In genomic region chr2:218051908-218052307, GRCh38 we compare ENCODE assay signal across 23 cellular contexts. TPM values are rescaled to one million over a fixed set of nuclear protein-coding genes. Genes with fewer than 3 reads are reported as not detected.
DNase-seq lines count a peak whose midpoint lies in the region; ATAC-seq, FAIRE-seq and TF ChIP-seq lines count a peak whose summit lies in the region.
"Had no signal": no experiment of that assay in that cellular context is flagged by ENCODE, and none has a peak within 500 bp of the region (broad histone marks: within the 10 kb centered on the region; RNA-seq: fewer than 3 reads in every experiment).

No MANE protein-coding gene starts in this region.

- no peaks in the 10 kb centered on the region for H3K9me2 ChIP-seq in GM23338 (ENCODE audit: insufficient read depth)

- 13% methylated on average over 3 of the region's 3 CpGs for WGBS in HepG2 (ENCODE audit: low lambda C conversion rate)
- 78% methylated on average over 3 of the region's 3 CpGs for WGBS in right lobe of liver (ENCODE audit: insufficient coverage, low coverage, low lambda C conversion rate, missing lambda C conversion rate)

- no peak overlapping the region for H3K27ac Mint-ChIP-seq in GM23338
- peak overlapping the region; percentile 2 for H3K27ac Mint-ChIP-seq in dendritic cell treated with granulocyte-macrophage colony-stimulating factor and Interleukin-4, amounts not matched to agents 40 ng/mL and 50 ng/mL, for 4 days
- H3K27ac Mint-ChIP-seq in activated CD4-positive, alpha-beta T cell treated with anti-CD3 and anti-CD28 coated beads for 36 hours = no peak overlapping the region
- H3K27ac Mint-ChIP-seq: CD4-positive, alpha-beta memory T cell had no signal

- no peaks in the 10 kb centered on the region for H3F3A ChIP-seq in GM23338 (replicated peaks; ENCODE audit: low read depth)

- in situ Hi-C loops in HepG2 (cut with HindIII; ENCODE audit: extremely low pct_ligation_motif_present, low pct_unique_long_range_greater_than_20kb) = no loop called here

- no peak for FAIRE-seq in HepG2 (lab: Jason Lieb, UNC)
- FAIRE-seq: A549, GM12891 had no signal

- H3K9ac ChIP-seq in HepG2 (ENCODE audit: insufficient read depth, low read depth, low read length) = no peak overlapping the region

- no peaks in the 10 kb centered on the region for H3K36me3 Mint-ChIP-seq in GM23338 (ENCODE audit: low read depth)
- H3K36me3 Mint-ChIP-seq in dendritic cell treated with granulocyte-macrophage colony-stimulating factor and Interleukin-4, amounts not matched to agents 40 ng/mL and 50 ng/mL, for 4 days (ENCODE audit: low read depth) = peaks cover 9% of the 10 kb centered on the region
- H3K36me3 Mint-ChIP-seq in activated CD4-positive, alpha-beta T cell treated with anti-CD3 and anti-CD28 coated beads for 36 hours (ENCODE audit: low read depth) = peaks cover 2% of the 10 kb centered on the region

- H4K20me1 ChIP-seq in HepG2 (ENCODE audit: insufficient read depth, low read length) (no peaks in the 10 kb centered on the region), GM23338 (replicated peaks; ENCODE audit: insufficient read depth) (no peaks in the 10 kb centered on the region)

- ATAC-seq in HepG2 (no peak), right lobe of liver (no peak), GM23338 (no peak), GM21526 (IDR thresholded peaks at IDR 0.05; ENCODE audit: low FRiP score, unreplicated experiment) (no peak)
- no peak for ATAC-seq in activated CD4-positive, alpha-beta T cell treated with anti-CD3 and anti-CD28 coated beads for 36 hours
- ATAC-seq: A549 had no signal

- no TSS peak for BruUV-seq in HepG2 (replicated peaks; lab: Mats Ljungman, UMichigan)

- peaks cover 8% of the 10 kb centered on the region; the same call in 1 of the 3 replicates for H3K9me3 Mint-ChIP-seq in GM23338
- H3K9me3 Mint-ChIP-seq in dendritic cell treated with granulocyte-macrophage colony-stimulating factor and Interleukin-4, amounts not matched to agents 40 ng/mL and 50 ng/mL, for 4 days = peaks cover 9% of the 10 kb centered on the region
- H3K9me3 Mint-ChIP-seq in activated CD4-positive, alpha-beta T cell treated with anti-CD3 and anti-CD28 coated beads for 36 hours (ENCODE audit: low read depth) = peaks cover 2% of the 10 kb centered on the region

- POLR2A ChIA-PET in HepG2 (lab: Yijun Ruan, JAX) = no interaction called here
- POLR2A ChIA-PET in activated CD4-positive, alpha-beta T cell treated with anti-CD3 and anti-CD28 coated beads for 36 hours (lab: Charles Lee) = no interaction called here

- H3K4me1 Mint-ChIP-seq in GM23338 = peaks cover 2% of the 10 kb centered on the region; the same call in 2 of the 3 replicates
- H3K4me1 Mint-ChIP-seq in dendritic cell treated with granulocyte-macrophage colony-stimulating factor and Interleukin-4, amounts not matched to agents 40 ng/mL and 50 ng/mL, for 4 days (ENCODE audit: low read depth) = peaks cover 37% of the 10 kb centered on the region
- H3K4me1 Mint-ChIP-seq in activated CD4-positive, alpha-beta T cell treated with anti-CD3 and anti-CD28 coated beads for 36 hours = no peaks in the 10 kb centered on the region
- H3K4me1 Mint-ChIP-seq: CD4-positive, alpha-beta memory T cell had no signal

- TF ChIP-seq RAD21 in HepG2 (CRISPR knock-in tag; IDR thresholded peaks at IDR 0.05) = no peak

- CTCF ChIA-PET in HepG2 (lab: Yijun Ruan, JAX; ENCODE audit: low intra/inter-chr PET ratio, low total read pairs) = no interaction called here
- CTCF ChIA-PET in activated CD4-positive, alpha-beta T cell treated with anti-CD3 and anti-CD28 coated beads for 36 hours (lab: Charles Lee) = no interaction called here

- H3K9me3 ChIP-seq in HepG2 (ENCODE audit: low read length) (no peaks in the 10 kb centered on the region), right lobe of liver (no peaks in the 10 kb centered on the region)
- H3K9me3 ChIP-seq: A549 had no signal

- no peak for TF ChIP-seq POLR2A in HepG2 (IDR thresholded peaks at IDR 0.05; ENCODE audit: insufficient read depth in 1 of 2, low read depth in 2 of 2, low read length in 2 of 2)
- TF ChIP-seq POLR2A in right lobe of liver (IDR thresholded peaks at IDR 0.05) = no peak

- H3K4me1 ChIP-seq in HepG2 (ENCODE audit: insufficient read depth, low read length) (no peaks in the 10 kb centered on the region), right lobe of liver (no peaks in the 10 kb centered on the region), GM23338 (ENCODE audit: insufficient read depth) (no peaks in the 10 kb centered on the region)
- H3K4me1 ChIP-seq: A549 had no signal

- H2AFZ ChIP-seq in HepG2 (ENCODE audit: low read length) (no peak overlapping the region), GM23338 (peak overlapping the region; percentile 25; the same call in 1 of the 2 replicates)

- no peak overlapping the region for H3K4me2 ChIP-seq in HepG2 (ENCODE audit: low read depth, low read length)
- no peak overlapping the region for H3K4me2 ChIP-seq in GM23338
- H3K4me2 ChIP-seq: A549 had no signal

- no peak overlapping the region for H3K27ac ChIP-seq in HepG2 (ENCODE audit: extremely low read length, insufficient read depth, low read length)
- H3K27ac ChIP-seq in right lobe of liver = no peak overlapping the region
- H3K27ac ChIP-seq in GM23338 (ENCODE audit: low read depth) = no peak overlapping the region
- H3K27ac ChIP-seq: A549 had no signal

- no peak overlapping the region for H3K4me3 Mint-ChIP-seq in GM23338
- H3K4me3 Mint-ChIP-seq in dendritic cell treated with granulocyte-macrophage colony-stimulating factor and Interleukin-4, amounts not matched to agents 40 ng/mL and 50 ng/mL, for 4 days = no peak overlapping the region
- no peak overlapping the region for H3K4me3 Mint-ChIP-seq in activated CD4-positive, alpha-beta T cell treated with anti-CD3 and anti-CD28 coated beads for 36 hours
- H3K4me3 Mint-ChIP-seq: CD4-positive, alpha-beta memory T cell had no signal

- H3K27me3 Mint-ChIP-seq in GM23338 (ENCODE audit: insufficient read depth, low read depth, poor library complexity) = peaks cover 5% of the 10 kb centered on the region
- H3K27me3 Mint-ChIP-seq in dendritic cell treated with granulocyte-macrophage colony-stimulating factor and Interleukin-4, amounts not matched to agents 40 ng/mL and 50 ng/mL, for 4 days = no peaks in the 10 kb centered on the region
- peaks cover 4% of the 10 kb centered on the region for H3K27me3 Mint-ChIP-seq in activated CD4-positive, alpha-beta T cell treated with anti-CD3 and anti-CD28 coated beads for 36 hours

- intact Hi-C loops in HepG2 (cut with micrococcal nuclease; ENCODE audit: unreplicated experiment) = no loop called here
- intact Hi-C loops in right lobe of liver (cut with DNase I) = no loop called here
- intact Hi-C loops in dendritic cell treated with granulocyte-macrophage colony-stimulating factor and Interleukin-4, amounts not matched to agents 40 ng/mL and 50 ng/mL, for 4 days (cut with micrococcal nuclease) = no loop called here
- intact Hi-C loops in activated CD4-positive, alpha-beta T cell treated with anti-CD3 and anti-CD28 coated beads for 36 hours (cut with DNase I, micrococcal nuclease) = no loop called here

- TF ChIP-seq CTCF in HepG2 (CRISPR knock-in tag; IDR thresholded peaks at IDR 0.05) (no peak), right lobe of liver (IDR thresholded peaks at IDR 0.05) (no peak), GM23338 (conservative IDR thresholded peaks at IDR 0.05; ENCODE audit: low read depth in 2 of 2) (no peak)

- DNase-seq in HepG2 (ENCODE audit: low spot score) = no peak
- DNase-seq in right lobe of liver = no peak
- no peak for DNase-seq in GM23338 (ENCODE audit: low spot score)
- peak; percentile 63 for DNase-seq in kidney tubule cell (ENCODE audit: low spot score)
- DNase-seq in activated CD4-positive, alpha-beta T cell treated with anti-CD3 and anti-CD28 coated beads for 36 hours = no peak
- DNase-seq in NCI-H1694 (lab: John Stamatoyannopoulos, UW) = no peak
- DNase-seq: 8988T; ACHN; C1 segment of cervical spinal cord; Calu3; CD4-positive, alpha-beta memory T cell; COR-L47; DND-41; GF-D8; GOT3; H7; HCEC 1CT had no signal

- no peaks in the 10 kb centered on the region for H3K36me3 ChIP-seq in HepG2 (replicated peaks in 1 of 2; ENCODE audit: control insufficient read depth in 1 of 2, insufficient read depth in 2 of 2, low read length in 2 of 2)
- no peaks in the 10 kb centered on the region for H3K36me3 ChIP-seq in right lobe of liver
- no peaks in the 10 kb centered on the region for H3K36me3 ChIP-seq in GM23338 (ENCODE audit: insufficient read depth)

- H3K27me3 ChIP-seq in HepG2 (ENCODE audit: control insufficient read depth in 1 of 2, insufficient read depth in 2 of 2, low read length in 2 of 2) (peaks cover 0 to 8% of the 10 kb centered on the region in 2 experiments; a peak in 1 of 5 replicates), right lobe of liver (no peaks in the 10 kb centered on the region), GM23338 (ENCODE audit: insufficient read depth) (no peaks in the 10 kb centered on the region)

- H3K79me2 ChIP-seq in HepG2 (ENCODE audit: insufficient read depth, low read length) = no peaks in the 10 kb centered on the region
- H3K79me2 ChIP-seq in GM23338 (replicated peaks; ENCODE audit: insufficient read depth) = no peaks in the 10 kb centered on the region

- TF ChIP-seq EP300 in HepG2 (IDR thresholded peaks at IDR 0.05; ENCODE audit: low read depth in 2 of 2, low read length in 2 of 2) = no peak
- no peak for TF ChIP-seq EP300 in HepG2 (CRISPR knock-in tag; IDR thresholded peaks at IDR 0.05; ENCODE audit: borderline replicate concordance)

- H3K4me3 ChIP-seq in HepG2 (replicated peaks in 1 of 3; ENCODE audit: insufficient read depth in 1 of 3, low read depth in 2 of 3, low read length in 3 of 3) = no peak overlapping the region
- no peak overlapping the region for H3K4me3 ChIP-seq in right lobe of liver
- no peak overlapping the region for H3K4me3 ChIP-seq in GM23338
- H3K4me3 ChIP-seq: A549 had no signal

RNA-seq across cellular contexts. Expression of gene RUFY4, which starts 17.1 kb away (rescaled TPM):
- total RNA-seq in HepG2 (2016; rRNA removed; fragmentation: Illumina TruSeq; extraction: Trizol) = not detected in 2 replicates
- not detected in 2 replicates for total RNA-seq in HepG2 (2016; cell fraction: cytosol; rRNA removed; fragmentation: Illumina TruSeq; extraction: Trizol; ENCODE audit: low read depth)
- not detected in 2 replicates for total RNA-seq in HepG2 (2016; cell fraction: insoluble cytoplasmic fraction; rRNA removed; fragmentation: Illumina TruSeq; extraction: Trizol)
- not detected in 2 replicates for total RNA-seq in HepG2 (2016; cell fraction: membrane; rRNA removed; fragmentation: Illumina TruSeq; extraction: Trizol)
- not detected in 2 replicates for total RNA-seq in HepG2 (2016; cell fraction: nucleus; rRNA removed; fragmentation: Illumina TruSeq; extraction: Trizol)
- polyA plus RNA-seq in HepG2 (2011; rRNA removed) = not detected in 2 replicates
- polyA plus RNA-seq in HepG2 (2011; cell fraction: cytosol; rRNA removed) = not detected in 2 replicates
- polyA plus RNA-seq in HepG2 (2011; cell fraction: nucleus; rRNA removed) = 0.05 and 0.19 TPM in 2 replicates
- polyA plus RNA-seq in HepG2 (2012) = not detected in 2 replicates
- not detected in 2 replicates for polyA plus RNA-seq in HepG2 (2016; cell fraction: cytosol; fragmentation: Illumina TruSeq; extraction: Trizol; ENCODE audit: low read depth)
- not detected in 2 replicates for polyA plus RNA-seq in HepG2 (2016; cell fraction: insoluble cytoplasmic fraction; fragmentation: Illumina TruSeq; extraction: Trizol; ENCODE audit: low read depth)
- polyA plus RNA-seq in HepG2 (2016; cell fraction: membrane; fragmentation: Illumina TruSeq; extraction: Trizol; ENCODE audit: low read depth) = not detected in 2 replicates
- not detected in 2 replicates for polyA plus RNA-seq in HepG2 (2016; cell fraction: nucleus; fragmentation: Illumina TruSeq; extraction: Trizol; ENCODE audit: insufficient read depth, low read depth)
- 0.33 TPM in 1 of 2 replicates, not detected in the other for polyA minus RNA-seq in HepG2 (2011; rRNA and poly(A)+ RNA removed; ENCODE audit: low replicate concordance)
- polyA minus RNA-seq in HepG2 (2011; cell fraction: cytosol; rRNA and poly(A)+ RNA removed) = not detected in 2 replicates
- not detected in 2 replicates for polyA minus RNA-seq in HepG2 (2011; cell fraction: nucleus; rRNA and poly(A)+ RNA removed)
- total RNA-seq in right lobe of liver = under 1 TPM in 3 of 6 experiments, not detected in 3; 0.11 to 0.55 (median 0.23) TPM
- total RNA-seq in GM23338 (2014; rRNA removed; shearing (Covaris generic)) = 0.04 TPM in 1 of 2 replicates, not detected in the other
- polyA plus RNA-seq in GM23338 (2016; fragmentation: Nextera tagmentation; extraction: Ambion mirVana) = 0.27 and 0.89 TPM in 2 replicates
- 1 to 10 TPM; 1.6 to 1.7 TPM for total RNA-seq in activated CD4-positive, alpha-beta T cell treated with anti-CD3 and anti-CD28 coated beads for 36 hours
- total RNA-seq: G401, H7 had no signal
- polyA plus RNA-seq: BJ had no signal

RNA-seq across cellular contexts. Expression of gene TNS1, which starts 49.1 kb away (rescaled TPM):
- total RNA-seq in HepG2 (2016; rRNA removed; fragmentation: Illumina TruSeq; extraction: Trizol) (1.9 TPM in 2 replicates), right lobe of liver (100 to 1,000 TPM in 3 of 6 experiments, 10 to 100 TPM in 3; 68.4 to 209 (median 99.2) TPM)
- 0.51 and 0.71 TPM in 2 replicates for total RNA-seq in HepG2 (2016; cell fraction: cytosol; rRNA removed; fragmentation: Illumina TruSeq; extraction: Trizol; ENCODE audit: low read depth)
- 1.1 and 1.7 TPM in 2 replicates for total RNA-seq in HepG2 (2016; cell fraction: insoluble cytoplasmic fraction; rRNA removed; fragmentation: Illumina TruSeq; extraction: Trizol)
- 1.9 and 2.2 TPM in 2 replicates for total RNA-seq in HepG2 (2016; cell fraction: membrane; rRNA removed; fragmentation: Illumina TruSeq; extraction: Trizol)
- 3.7 and 4.7 TPM in 2 replicates for total RNA-seq in HepG2 (2016; cell fraction: nucleus; rRNA removed; fragmentation: Illumina TruSeq; extraction: Trizol)
- polyA plus RNA-seq in HepG2 (2011; rRNA removed) (118 and 127 TPM in 2 replicates), GM23338 (2016; fragmentation: Nextera tagmentation; extraction: Ambion mirVana) (1.3 and 2.0 TPM in 2 replicates)
- 72.1 and 78.8 TPM in 2 replicates for polyA plus RNA-seq in HepG2 (2011; cell fraction: cytosol; rRNA removed)
- polyA plus RNA-seq in HepG2 (2011; cell fraction: nucleus; rRNA removed) = 302 and 373 TPM in 2 replicates
- 63.6 and 87.8 TPM in 2 replicates for polyA plus RNA-seq in HepG2 (2012)
- polyA plus RNA-seq in HepG2 (2016; cell fraction: cytosol; fragmentation: Illumina TruSeq; extraction: Trizol; ENCODE audit: low read depth) = 0.35 and 0.62 TPM in 2 replicates
- 1.3 and 1.7 TPM in 2 replicates for polyA plus RNA-seq in HepG2 (2016; cell fraction: insoluble cytoplasmic fraction; fragmentation: Illumina TruSeq; extraction: Trizol; ENCODE audit: low read depth)
- 0.73 and 0.90 TPM in 2 replicates for polyA plus RNA-seq in HepG2 (2016; cell fraction: membrane; fragmentation: Illumina TruSeq; extraction: Trizol; ENCODE audit: low read depth)
- 1.9 and 2.0 TPM in 2 replicates for polyA plus RNA-seq in HepG2 (2016; cell fraction: nucleus; fragmentation: Illumina TruSeq; extraction: Trizol; ENCODE audit: insufficient read depth, low read depth)
- 3.6 and 445 TPM in 2 replicates for polyA minus RNA-seq in HepG2 (2011; rRNA and poly(A)+ RNA removed; ENCODE audit: low replicate concordance)
- 116 and 155 TPM in 2 replicates for polyA minus RNA-seq in HepG2 (2011; cell fraction: cytosol; rRNA and poly(A)+ RNA removed)
- 504 and 544 TPM in 2 replicates for polyA minus RNA-seq in HepG2 (2011; cell fraction: nucleus; rRNA and poly(A)+ RNA removed)
- 5.7 and 7.4 TPM in 2 replicates for total RNA-seq in GM23338 (2014; rRNA removed; shearing (Covaris generic))
- total RNA-seq in activated CD4-positive, alpha-beta T cell treated with anti-CD3 and anti-CD28 coated beads for 36 hours = under 1 TPM; 0.64 to 0.88 TPM
- total RNA-seq: G401 had no signal
- polyA plus RNA-seq: CD4-positive, alpha-beta memory T cell had no signal
